24 cellular contexts compared by ENCODE assay signal in the genomic region with DNA sequence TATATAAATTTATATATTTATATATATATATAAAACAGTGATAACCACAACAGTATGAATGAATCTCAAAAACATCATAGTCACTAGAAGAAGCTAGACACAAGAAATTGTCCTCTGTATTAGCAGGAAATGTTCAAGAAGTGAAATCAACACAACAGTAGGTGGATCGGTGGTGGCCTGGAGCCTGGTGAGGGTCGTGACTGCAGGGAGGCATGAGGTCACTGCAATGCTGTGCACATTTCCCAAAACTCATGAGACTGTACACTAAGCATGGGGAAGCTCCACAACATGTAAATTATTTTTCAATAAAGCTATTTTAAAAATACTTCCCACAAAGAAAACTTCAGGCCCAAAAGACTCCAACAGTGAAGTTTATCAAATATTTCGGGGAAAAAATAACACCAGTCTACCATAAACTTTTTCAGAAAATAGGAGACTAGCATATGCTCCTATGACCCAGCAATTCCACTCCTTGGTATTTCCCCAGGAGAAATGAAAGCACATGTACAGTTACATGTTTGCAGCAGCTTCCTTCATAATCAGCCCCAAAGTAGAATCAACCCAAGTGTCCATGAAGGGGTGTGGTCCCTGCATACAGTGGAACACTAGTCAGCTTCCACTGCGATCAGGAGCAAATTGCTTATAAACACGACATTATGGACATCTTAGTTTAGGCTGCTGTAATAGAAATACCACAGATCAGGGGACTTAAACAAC.
DNase-seq lines count a peak whose midpoint lies in the region; ATAC-seq, FAIRE-seq and TF ChIP-seq lines count a peak whose summit lies in the region.
"Had no signal": no experiment of that assay in that cellular context is flagged by ENCODE, and none has a peak within 500 bp of the region (broad histone marks: within the 10 kb centered on the region; RNA-seq: fewer than 3 reads in every experiment).

No MANE protein-coding gene starts in this region.

- H3K27ac ChIP-seq in endodermal cell (ENCODE audit: low read depth, low read length) = no peak overlapping the region
- H3K27ac ChIP-seq: SJSA1 had no signal

- FAIRE-seq in GM12891 (lab: Jason Lieb, UNC) = peak; percentile 5
- no peak for FAIRE-seq in RCC 7860 (lab: Jason Lieb, UNC)
- FAIRE-seq: GM12878, HTR-8/SVneo had no signal

- in situ Hi-C loops in KBM-7 (cut with MboI; ENCODE audit: low pct_unique_long_range_greater_than_20kb, low sequenced_read_pairs) = no loop called here

- no peak overlapping the region for H3K9ac ChIP-seq in endodermal cell (ENCODE audit: extremely low read depth, low read length, poor library complexity, severe bottlenecking)

- ATAC-seq in activated T-helper 17 cell treated with anti-CD3 and anti-CD28 coated beads, Interleukin-2, amount 50 U/mL, for 72 hours (replicated peaks) = peak; percentile 46
- ATAC-seq: CD8-positive, alpha-beta T cell; GM12878; Panc1 had no signal

- TF ChIP-seq POLR2A in GM12891 (IDR thresholded peaks at IDR 0.05; ENCODE audit: low read depth, low read length) = no peak

- H3K4me3 ChIP-seq in endodermal cell (ENCODE audit: low read length) = no peak overlapping the region
- H3K4me3 ChIP-seq: GM12878, SJSA1 had no signal

- H3K9me3 Mint-ChIP-seq in activated T-helper 17 cell treated with anti-CD3 and anti-CD28 coated beads, Interleukin-2, amount 50 U/mL, for 72 hours = peaks cover 3% of the 10 kb centered on the region
- peaks cover 7% of the 10 kb centered on the region for H3K9me3 Mint-ChIP-seq in endodermal cell

- H3K4me1 Mint-ChIP-seq in activated T-helper 17 cell treated with anti-CD3 and anti-CD28 coated beads, Interleukin-2, amount 50 U/mL, for 72 hours = no peaks in the 10 kb centered on the region
- H3K4me1 Mint-ChIP-seq in endodermal cell = no peaks in the 10 kb centered on the region

- no peak overlapping the region for H3K27ac Mint-ChIP-seq in activated T-helper 17 cell treated with anti-CD3 and anti-CD28 coated beads, Interleukin-2, amount 50 U/mL, for 72 hours
- H3K27ac Mint-ChIP-seq in endodermal cell = no peak overlapping the region
- H3K27ac Mint-ChIP-seq: CD8-positive, alpha-beta T cell had no signal

- no peaks in the 10 kb centered on the region for H3K4me1 ChIP-seq in endodermal cell (ENCODE audit: control insufficient read depth, insufficient read depth, low read length)

- peaks cover 3% of the 10 kb centered on the region for H3K27me3 Mint-ChIP-seq in activated T-helper 17 cell treated with anti-CD3 and anti-CD28 coated beads, Interleukin-2, amount 50 U/mL, for 72 hours
- H3K27me3 Mint-ChIP-seq in endodermal cell (ENCODE audit: insufficient read depth) = peaks cover 5% of the 10 kb centered on the region

- H3K36me3 ChIP-seq in endodermal cell (ENCODE audit: control insufficient read depth, insufficient read depth, low read length) = no peaks in the 10 kb centered on the region
- H3K36me3 ChIP-seq: SJSA1 had no signal

- no peak for TF ChIP-seq CTCF in endodermal cell (conservative IDR thresholded peaks at IDR 0.05)

- no peaks in the 10 kb centered on the region for H3K9me3 ChIP-seq in endodermal cell (ENCODE audit: control insufficient read depth, low read length)
- H3K9me3 ChIP-seq: SJSA1 had no signal

- H3K4me3 Mint-ChIP-seq in activated T-helper 17 cell treated with anti-CD3 and anti-CD28 coated beads, Interleukin-2, amount 50 U/mL, for 72 hours = no peak overlapping the region
- no peak overlapping the region for H3K4me3 Mint-ChIP-seq in endodermal cell
- H3K4me3 Mint-ChIP-seq: CD8-positive, alpha-beta T cell had no signal

- no peaks in the 10 kb centered on the region for H3K36me3 Mint-ChIP-seq in activated T-helper 17 cell treated with anti-CD3 and anti-CD28 coated beads, Interleukin-2, amount 50 U/mL, for 72 hours (ENCODE audit: low read depth)
- no peaks in the 10 kb centered on the region for H3K36me3 Mint-ChIP-seq in endodermal cell (ENCODE audit: low read depth)
- H3K36me3 Mint-ChIP-seq: CD8-positive, alpha-beta T cell had no signal

- H3K27me3 ChIP-seq in endodermal cell (ENCODE audit: control insufficient read depth, insufficient read depth, low read length, poor library complexity, severe bottlenecking) = no peaks in the 10 kb centered on the region
- H3K27me3 ChIP-seq: SJSA1 had no signal

- WGBS in endodermal cell (ENCODE audit: insufficient coverage in 1 of 2, insufficient read length in 1 of 2), 2 experiments = 95 to 98% methylated on average over 4 to 5 of the region's 5 CpGs

- DNase-seq in SKM-1 treated with dmso at 0.1 percent for 144 hours (lab: John Stamatoyannopoulos, UW; ENCODE audit: unreplicated experiment) (peak; percentile 7), SKM-1 (lab: John Stamatoyannopoulos, UW; ENCODE audit: unreplicated experiment) (no peak), GM12891 (ENCODE audit: insufficient read length, low spot score) (no peak), KBM-7 (peak; percentile 22), RCC 7860 (ENCODE audit: low spot score) (no peak), endodermal cell (no peak)
- DNase-seq: AML-193; C1 segment of cervical spinal cord; CD8-positive, alpha-beta T cell; DND-41; GOT3; HCEC 1CT; Karpas-422; NCI-H1092 treated with DMSO at 0.1 percent for 48 hours; NCI-H1436 treated with DMSO at 0.1 percent for 48 hours; NCI-H1930; NCI-H226; NCI-H510A treated with DMSO at 0.1 percent for 48 hours; NCI-H748 treated with DMSO at 0.1 percent for 48 hours had no signal

TF ChIP-seq in GM12891, 5 proteins besides CTCF, POLR2A, EP300 and RAD21:
- TF ChIP-seq PAX5 (IDR thresholded peaks at IDR 0.05; ENCODE audit: insufficient read depth, low read length, severe bottlenecking) = no peak
- no peak for TF ChIP-seq SPI1 (IDR thresholded peaks at IDR 0.05; ENCODE audit: low read depth, low read length)

Comparison
In these comparisons a context has a peak if more than half of its experiments do, and no peak if none do; other contexts are left out.
1. DNase-seq: peak in SKM-1 treated with dmso at 0.1 percent for 144 hours (single experiment) and KBM-7 (single experiment); none in SKM-1 (single experiment), GM12891 (single experiment), RCC 7860 (single experiment) and endodermal cell (single experiment).